ENCODE assay signal across 42 cellular contexts in genomic region chr2:240732184-240732583, GRCh38. TPM values are rescaled to one million over a fixed set of nuclear protein-coding genes. Genes with fewer than 3 reads are reported as not detected.
"Had no signal": no experiment of that assay in that cellular context is flagged by ENCODE, and none has a peak within 500 bp of the region (broad histone marks: within the 10 kb centered on the region; RNA-seq: fewer than 3 reads in every experiment).

No MANE protein-coding gene starts in this region.

- H3K27ac ChIP-seq: adrenal gland, ascending aorta, body of pancreas, brain microvascular endothelial cell, breast epithelium, cardiac muscle cell had no signal

- H3K4me1 ChIP-seq: adrenal gland, ascending aorta, body of pancreas, breast epithelium had no signal

- H3K4me1 Mint-ChIP-seq: activated naive CD4-positive, alpha-beta T cell treated with anti-CD3 and anti-CD28 coated beads, Interleukin-2, amount 10 ng/mL, durations not matched to agents 7 days and 5 days; activated naive CD4-positive, alpha-beta T cell treated with anti-CD3 and anti-CD28 coated beads, Interleukin-2, amount 50 U/mL, for 24 hours; activated naive CD8-positive, alpha-beta T cell treated with anti-CD3 and anti-CD28 coated beads, Interleukin-2, amount 50 U/mL, for 24 hours; activated T-helper 17 cell treated with anti-CD3 and anti-CD28 coated beads, Interleukin-2, amount 50 U/mL, for 72 hours; central memory CD8-positive, alpha-beta T cell had no signal

- DNase-seq: activated effector memory CD4-positive, alpha-beta T cell treated with anti-CD3 and anti-CD28 coated beads, Interleukin-2, amount 50 U/mL, for 16 hours; activated effector memory CD4-positive, alpha-beta T cell treated with Interleukin-2 at 50 U/mL for 16 hours; activated gamma-delta T cell; activated gamma-delta T cell treated with Interleukin-2 at 50 U/mL for 16 hours; activated naive CD4-positive, alpha-beta T cell; activated naive CD4-positive, alpha-beta T cell treated with anti-CD3 and anti-CD28 coated beads for 36 hours; activated naive CD4-positive, alpha-beta T cell treated with anti-CD3 and anti-CD28 coated beads, Interleukin-2, amount 10 ng/mL, durations not matched to agents 7 days and 5 days; activated naive CD4-positive, alpha-beta T cell treated with anti-CD3 and anti-CD28 coated beads, Interleukin-2, amount 50 U/mL, for 16 hours; activated naive CD4-positive, alpha-beta T cell treated with Interleukin-2 at 50 U/mL for 16 hours; activated naive CD8-positive, alpha-beta T cell treated with anti-CD3 and anti-CD28 coated beads for 36 hours; activated naive CD8-positive, alpha-beta T cell treated with anti-CD3 and anti-CD28 coated beads, Interleukin-2, amount 10 ng/mL, durations not matched to agents 7 days and 5 days; activated naive CD8-positive, alpha-beta T cell treated with anti-CD3 and anti-CD28 coated beads, Interleukin-2, amount 50 U/mL, for 24 hours; activated T-cell treated with anti-CD3 and anti-CD28 coated beads, Interleukin-2, amount 50 U/mL, for 1 hour; activated T-cell treated with anti-CD3 and anti-CD28 coated beads, Interleukin-2, amount 50 U/mL, for 24 hours; activated T-cell treated with anti-CD3 and anti-CD28 coated beads, Interleukin-2, amount 50 U/mL, for 4 hours; activated T-cell treated with anti-CD3 and anti-CD28 coated beads, Interleukin-2, amount 50 U/mL, for 48 hours; activated T-cell treated with anti-CD3 and anti-CD28 coated beads, Interleukin-2, amount 50 U/mL, for 72 hours; adrenal gland; amniotic stem cell; amygdala; anterior cingulate cortex; aorta; body of pancreas; brain microvascular endothelial cell; caudate nucleus; central memory CD4-positive, alpha-beta T cell; cerebellar nuclear complex had no signal

- H3K27ac Mint-ChIP-seq: activated naive CD4-positive, alpha-beta T cell treated with anti-CD3 and anti-CD28 coated beads for 36 hours; activated naive CD4-positive, alpha-beta T cell treated with anti-CD3 and anti-CD28 coated beads, Interleukin-2, amount 10 ng/mL, durations not matched to agents 7 days and 5 days; activated naive CD4-positive, alpha-beta T cell treated with anti-CD3 and anti-CD28 coated beads, Interleukin-2, amount 50 U/mL, for 24 hours; activated naive CD4-positive, alpha-beta T cell treated with anti-CD3 and anti-CD28 coated beads, Interleukin-2, amount 50 U/mL, for 72 hours; activated naive CD8-positive, alpha-beta T cell; activated naive CD8-positive, alpha-beta T cell treated with anti-CD3 and anti-CD28 coated beads for 36 hours; activated naive CD8-positive, alpha-beta T cell treated with anti-CD3 and anti-CD28 coated beads, Interleukin-2, amount 10 ng/mL, durations not matched to agents 7 days and 5 days; activated naive CD8-positive, alpha-beta T cell treated with anti-CD3 and anti-CD28 coated beads, Interleukin-2, amount 50 U/mL, for 24 hours; activated T-cell treated with anti-CD3 and anti-CD28 coated beads, Interleukin-2, amount 50 U/mL, for 24 hours; activated T-cell treated with anti-CD3 and anti-CD28 coated beads, Interleukin-2, amount 50 U/mL, for 72 hours; activated T-helper 1 cell treated with anti-CD3 and anti-CD28 coated beads, Interleukin-12 subunit alpha, Interleukin-12 subunit beta, Interleukin-2, Interleukin-4 antibody, amounts not matched to agents 30 ng/mL and 10 ng/mL and 1 ng/mL, durations not matched to agents 14 hours and 24 hours and 36 hours; activated T-helper 17 cell treated with anti-CD3 and anti-CD28 coated beads, Interleukin-2, amount 50 U/mL, for 72 hours had no signal

- H3K4me3 ChIP-seq: adrenal gland, ascending aorta, body of pancreas, breast epithelium, cardiac muscle cell had no signal

- H3K27me3 Mint-ChIP-seq: activated naive CD4-positive, alpha-beta T cell treated with anti-CD3 and anti-CD28 coated beads, Interleukin-2, amount 50 U/mL, for 24 hours; activated naive CD8-positive, alpha-beta T cell; activated naive CD8-positive, alpha-beta T cell treated with anti-CD3 and anti-CD28 coated beads for 36 hours; activated naive CD8-positive, alpha-beta T cell treated with anti-CD3 and anti-CD28 coated beads, Interleukin-2, amount 50 U/mL, for 24 hours; activated T-cell treated with anti-CD3 and anti-CD28 coated beads, Interleukin-2, amount 50 U/mL, for 24 hours; brain had no signal

- ATAC-seq: activated naive CD4-positive, alpha-beta T cell treated with anti-CD3 and anti-CD28 coated beads, Interleukin-2, amount 50 U/mL, for 72 hours; activated naive CD8-positive, alpha-beta T cell treated with anti-CD3 and anti-CD28 coated beads, Interleukin-2, amount 50 U/mL, for 24 hours; activated T-cell treated with anti-CD3 and anti-CD28 coated beads, Interleukin-2, amount 50 U/mL, for 4 hours; activated T-cell treated with anti-CD3 and anti-CD28 coated beads, Interleukin-2, amount 50 U/mL, for 72 hours; activated T-helper 17 cell treated with anti-CD3 and anti-CD28 coated beads, Interleukin-2, amount 50 U/mL, for 72 hours; body of pancreas had no signal

- H3K36me3 ChIP-seq: adrenal gland, ascending aorta, brain microvascular endothelial cell, breast epithelium, cardiac muscle cell had no signal

- H3K36me3 Mint-ChIP-seq: activated naive CD4-positive, alpha-beta T cell treated with anti-CD3 and anti-CD28 coated beads, Interleukin-2, amount 10 ng/mL, durations not matched to agents 7 days and 5 days; activated naive CD4-positive, alpha-beta T cell treated with anti-CD3 and anti-CD28 coated beads, Interleukin-2, amount 50 U/mL, for 24 hours; activated naive CD4-positive, alpha-beta T cell treated with anti-CD3 and anti-CD28 coated beads, Interleukin-2, amount 50 U/mL, for 72 hours; activated naive CD8-positive, alpha-beta T cell; activated naive CD8-positive, alpha-beta T cell treated with anti-CD3 and anti-CD28 coated beads for 36 hours; activated naive CD8-positive, alpha-beta T cell treated with anti-CD3 and anti-CD28 coated beads, Interleukin-2, amount 10 ng/mL, durations not matched to agents 7 days and 5 days had no signal

- H3K4me3 Mint-ChIP-seq: activated naive CD4-positive, alpha-beta T cell treated with anti-CD3 and anti-CD28 coated beads for 36 hours; activated naive CD4-positive, alpha-beta T cell treated with anti-CD3 and anti-CD28 coated beads, Interleukin-2, amount 10 ng/mL, durations not matched to agents 7 days and 5 days; activated naive CD4-positive, alpha-beta T cell treated with anti-CD3 and anti-CD28 coated beads, Interleukin-2, amount 50 U/mL, for 24 hours; activated naive CD8-positive, alpha-beta T cell; activated naive CD8-positive, alpha-beta T cell treated with anti-CD3 and anti-CD28 coated beads for 36 hours; activated naive CD8-positive, alpha-beta T cell treated with anti-CD3 and anti-CD28 coated beads, Interleukin-2, amount 10 ng/mL, durations not matched to agents 7 days and 5 days; activated naive CD8-positive, alpha-beta T cell treated with anti-CD3 and anti-CD28 coated beads, Interleukin-2, amount 50 U/mL, for 24 hours; activated T-cell treated with anti-CD3 and anti-CD28 coated beads, Interleukin-2, amount 50 U/mL, for 24 hours; activated T-cell treated with anti-CD3 and anti-CD28 coated beads, Interleukin-2, amount 50 U/mL, for 4 hours; activated T-cell treated with anti-CD3 and anti-CD28 coated beads, Interleukin-2, amount 50 U/mL, for 72 hours; activated T-helper 1 cell treated with anti-CD3 and anti-CD28 coated beads, Interleukin-12 subunit alpha, Interleukin-12 subunit beta, Interleukin-2, Interleukin-4 antibody, amounts not matched to agents 30 ng/mL and 10 ng/mL and 1 ng/mL, durations not matched to agents 14 hours and 24 hours and 36 hours; activated T-helper 17 cell treated with anti-CD3 and anti-CD28 coated beads, Interleukin-2, amount 50 U/mL, for 72 hours; brain; central memory CD8-positive, alpha-beta T cell had no signal

- H3K9me3 Mint-ChIP-seq: activated naive CD4-positive, alpha-beta T cell treated with anti-CD3 and anti-CD28 coated beads for 36 hours; activated naive CD4-positive, alpha-beta T cell treated with anti-CD3 and anti-CD28 coated beads, Interleukin-2, amount 10 ng/mL, durations not matched to agents 7 days and 5 days; activated naive CD4-positive, alpha-beta T cell treated with anti-CD3 and anti-CD28 coated beads, Interleukin-2, amount 50 U/mL, for 24 hours; activated naive CD4-positive, alpha-beta T cell treated with anti-CD3 and anti-CD28 coated beads, Interleukin-2, amount 50 U/mL, for 72 hours; activated naive CD8-positive, alpha-beta T cell treated with anti-CD3 and anti-CD28 coated beads for 36 hours; activated naive CD8-positive, alpha-beta T cell treated with anti-CD3 and anti-CD28 coated beads, Interleukin-2, amount 10 ng/mL, durations not matched to agents 7 days and 5 days; activated naive CD8-positive, alpha-beta T cell treated with anti-CD3 and anti-CD28 coated beads, Interleukin-2, amount 50 U/mL, for 24 hours; activated T-cell treated with anti-CD3 and anti-CD28 coated beads, Interleukin-2, amount 50 U/mL, for 24 hours; activated T-cell treated with anti-CD3 and anti-CD28 coated beads, Interleukin-2, amount 50 U/mL, for 4 hours; activated T-cell treated with anti-CD3 and anti-CD28 coated beads, Interleukin-2, amount 50 U/mL, for 72 hours; activated T-helper 1 cell treated with anti-CD3 and anti-CD28 coated beads, Interleukin-12 subunit alpha, Interleukin-12 subunit beta, Interleukin-2, Interleukin-4 antibody, amounts not matched to agents 30 ng/mL and 10 ng/mL and 1 ng/mL, durations not matched to agents 14 hours and 24 hours and 36 hours; activated T-helper 17 cell treated with anti-CD3 and anti-CD28 coated beads, Interleukin-2, amount 50 U/mL, for 72 hours; brain; central memory CD8-positive, alpha-beta T cell had no signal

- H3K9me3 ChIP-seq: adrenal gland, ascending aorta, body of pancreas, breast epithelium had no signal

RNA-seq across cellular contexts. Expression of gene AQP12A, which starts 40.5 kb away (rescaled TPM):
- total RNA-seq: activated naive CD4-positive, alpha-beta T cell treated with anti-CD3 and anti-CD28 coated beads for 36 hours; activated naive CD4-positive, alpha-beta T cell treated with anti-CD3 and anti-CD28 coated beads, Interleukin-2, amount 50 U/mL, for 72 hours; activated naive CD8-positive, alpha-beta T cell treated with anti-CD3 and anti-CD28 coated beads for 36 hours; activated naive CD8-positive, alpha-beta T cell treated with anti-CD3 and anti-CD28 coated beads, Interleukin-2, amount 10 ng/mL, durations not matched to agents 7 days and 5 days; activated T-cell treated with anti-CD3 and anti-CD28 coated beads, Interleukin-2, amount 50 U/mL, for 4 hours; activated T-cell treated with anti-CD3 and anti-CD28 coated beads, Interleukin-2, amount 50 U/mL, for 72 hours; activated T-helper 1 cell treated with anti-CD3 and anti-CD28 coated beads, Interleukin-12 subunit alpha, Interleukin-12 subunit beta, Interleukin-2, Interleukin-4 antibody, amounts not matched to agents 30 ng/mL and 10 ng/mL and 1 ng/mL, durations not matched to agents 14 hours and 24 hours and 36 hours; activated T-helper 17 cell treated with anti-CD3 and anti-CD28 coated beads, Interleukin-2, amount 50 U/mL, for 72 hours; adrenal gland; aorta; ascending aorta; astrocyte; breast epithelium; bronchial epithelial cell; cardiac muscle cell; cardiac septum; cerebellum; chondrocyte had no signal

RNA-seq across cellular contexts. Expression of gene AQP12B, which starts 49.5 kb away (rescaled TPM):
- total RNA-seq: activated naive CD4-positive, alpha-beta T cell treated with anti-CD3 and anti-CD28 coated beads for 36 hours; activated naive CD4-positive, alpha-beta T cell treated with anti-CD3 and anti-CD28 coated beads, Interleukin-2, amount 50 U/mL, for 72 hours; activated naive CD8-positive, alpha-beta T cell treated with anti-CD3 and anti-CD28 coated beads for 36 hours; activated naive CD8-positive, alpha-beta T cell treated with anti-CD3 and anti-CD28 coated beads, Interleukin-2, amount 10 ng/mL, durations not matched to agents 7 days and 5 days; activated T-cell treated with anti-CD3 and anti-CD28 coated beads, Interleukin-2, amount 50 U/mL, for 4 hours; activated T-cell treated with anti-CD3 and anti-CD28 coated beads, Interleukin-2, amount 50 U/mL, for 72 hours; activated T-helper 1 cell treated with anti-CD3 and anti-CD28 coated beads, Interleukin-12 subunit alpha, Interleukin-12 subunit beta, Interleukin-2, Interleukin-4 antibody, amounts not matched to agents 30 ng/mL and 10 ng/mL and 1 ng/mL, durations not matched to agents 14 hours and 24 hours and 36 hours; activated T-helper 17 cell treated with anti-CD3 and anti-CD28 coated beads, Interleukin-2, amount 50 U/mL, for 72 hours; adrenal gland; aorta; ascending aorta; astrocyte; breast epithelium; bronchial epithelial cell; cardiac muscle cell; cardiac septum; cerebellum; chondrocyte had no signal
